30 cellular contexts compared by ENCODE assay signal in the genomic region with DNA sequence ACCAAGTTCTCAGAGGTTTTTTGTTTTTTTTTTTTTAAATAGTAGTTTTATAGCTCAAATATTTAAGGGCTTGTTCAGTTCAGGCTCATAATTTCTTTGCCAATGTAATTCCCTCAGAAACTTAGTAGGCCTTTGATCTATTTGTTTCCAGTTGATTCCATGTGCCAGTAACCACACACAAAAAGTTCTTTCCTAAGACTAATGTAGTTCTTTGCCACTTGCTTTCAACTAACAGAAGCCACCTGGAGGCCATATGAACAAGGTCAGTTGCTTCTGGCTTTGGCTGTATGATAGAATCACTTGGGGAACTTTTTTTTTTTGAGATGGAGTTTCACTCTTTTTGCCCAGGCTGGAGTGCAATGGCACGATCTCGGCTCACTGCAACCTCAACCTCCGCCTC.
"Had no signal": no experiment of that assay in that cellular context is flagged by ENCODE, and none has a peak within 500 bp of the region (broad histone marks: within the 10 kb centered on the region; RNA-seq: fewer than 3 reads in every experiment).

No MANE protein-coding gene starts in this region.

- H3K27ac Mint-ChIP-seq: activated B cell treated with CpG ODN at 0.5 μM for 24 hours; activated CD8-positive, alpha-beta T cell treated with anti-CD3 and anti-CD28 coated beads for 36 hours; activated naive CD4-positive, alpha-beta T cell treated with anti-CD3 and anti-CD28 coated beads for 36 hours; activated naive CD4-positive, alpha-beta T cell treated with anti-CD3 and anti-CD28 coated beads, Interleukin-2, amount 50 U/mL, for 72 hours; activated T-helper 1 cell treated with anti-CD3 and anti-CD28 coated beads, Interleukin-12 subunit alpha, Interleukin-12 subunit beta, Interleukin-2, Interleukin-4 antibody, amounts not matched to agents 30 ng/mL and 10 ng/mL and 1 ng/mL, durations not matched to agents 14 hours and 24 hours and 36 hours; brain had no signal

- H3K4me1 Mint-ChIP-seq: activated B cell treated with CpG ODN at 0.5 μM for 24 hours, brain had no signal

- H3K4me3 ChIP-seq: adrenal gland, MG63 had no signal

- H3K27me3 Mint-ChIP-seq: activated B cell treated with CpG ODN at 0.5 μM for 24 hours; activated CD8-positive, alpha-beta T cell treated with anti-CD3 and anti-CD28 coated beads for 36 hours had no signal

- H3K9me3 ChIP-seq: adrenal gland, MG63 had no signal

- H3K27ac ChIP-seq: adrenal gland, VCaP had no signal

- DNase-seq: activated B cell treated with CpG ODN at 0.5 μM for 24 hours; activated CD4-positive, alpha-beta T cell treated with anti-CD3 and anti-CD28 coated beads for 4 hours; activated CD4-positive, CD25-positive, alpha-beta regulatory T cell treated with anti-CD3 and anti-CD28 coated beads, Interleukin-2, amount 50 U/mL, for 72 hours; activated CD8-positive, alpha-beta T cell treated with anti-CD3 and anti-CD28 coated beads for 36 hours; activated gamma-delta T cell treated with Interleukin-2 at 50 U/mL for 16 hours; activated naive CD4-positive, alpha-beta T cell treated with anti-CD3 and anti-CD28 coated beads for 36 hours; activated T-cell treated with anti-CD3 and anti-CD28 coated beads, Interleukin-2, amount 50 U/mL, for 1 hour; adrenal gland; caudate nucleus; Kasumi-1; KG1; MG63; NCI-H1048; NCI-H1105 treated with DMSO at 0.1 percent for 48 hours; NCI-H1436; NCI-H1694; NCI-H2029; NCI-H345; NCI-H524 treated with DMSO at 0.1 percent for 48 hours; NK-92 treated with Interleukin-12 subunit alpha and Interleukin-12 subunit beta, amount 100 ng/mL, for 24 hours; PC-3; Right ventricle myocardium superior; SW 1271; T-helper 1 cell; T-helper 2 cell; T-helper 9 cell had no signal

- H3K27me3 ChIP-seq: adrenal gland, MG63 had no signal

- H3K4me1 ChIP-seq: adrenal gland had no signal

- ATAC-seq: activated CD8-positive, alpha-beta T cell treated with anti-CD3 and anti-CD28 coated beads for 36 hours; activated naive CD4-positive, alpha-beta T cell treated with anti-CD3 and anti-CD28 coated beads, Interleukin-2, amount 50 U/mL, for 72 hours; PC-3 had no signal

- H3K4me3 Mint-ChIP-seq: activated B cell treated with CpG ODN at 0.5 μM for 24 hours; activated CD8-positive, alpha-beta T cell treated with anti-CD3 and anti-CD28 coated beads for 36 hours; activated naive CD4-positive, alpha-beta T cell treated with anti-CD3 and anti-CD28 coated beads for 36 hours; activated T-helper 1 cell treated with anti-CD3 and anti-CD28 coated beads, Interleukin-12 subunit alpha, Interleukin-12 subunit beta, Interleukin-2, Interleukin-4 antibody, amounts not matched to agents 30 ng/mL and 10 ng/mL and 1 ng/mL, durations not matched to agents 14 hours and 24 hours and 36 hours; brain had no signal

- H3K36me3 ChIP-seq: adrenal gland, MG63 had no signal

- H3K9me3 Mint-ChIP-seq: activated B cell treated with CpG ODN at 0.5 μM for 24 hours; activated CD8-positive, alpha-beta T cell treated with anti-CD3 and anti-CD28 coated beads for 36 hours; activated naive CD4-positive, alpha-beta T cell treated with anti-CD3 and anti-CD28 coated beads for 36 hours; activated naive CD4-positive, alpha-beta T cell treated with anti-CD3 and anti-CD28 coated beads, Interleukin-2, amount 50 U/mL, for 72 hours; activated T-helper 1 cell treated with anti-CD3 and anti-CD28 coated beads, Interleukin-12 subunit alpha, Interleukin-12 subunit beta, Interleukin-2, Interleukin-4 antibody, amounts not matched to agents 30 ng/mL and 10 ng/mL and 1 ng/mL, durations not matched to agents 14 hours and 24 hours and 36 hours had no signal

- H3K36me3 Mint-ChIP-seq: activated naive CD4-positive, alpha-beta T cell treated with anti-CD3 and anti-CD28 coated beads, Interleukin-2, amount 50 U/mL, for 72 hours had no signal
